In genomic region chr17:81922566-81923301, GRCh38 we compare ENCODE assay signal across 11 cellular contexts. TPM values are rescaled to one million over a fixed set of nuclear protein-coding genes. Genes with fewer than 3 reads are reported as not detected.
DNase-seq lines count a peak whose midpoint lies in the region; ATAC-seq and TF ChIP-seq lines count a peak whose summit lies in the region.
"Had no signal": no experiment of that assay in that cellular context is flagged by ENCODE, and none has a peak within 500 bp of the region (broad histone marks: within the 10 kb centered on the region; RNA-seq: fewer than 3 reads in every experiment).

No MANE protein-coding gene starts in this region.

- ATAC-seq in RWPE2 (ENCODE audit: low read depth) (no peak), gastrocnemius medialis (no peak), HG02870 (IDR thresholded peaks at IDR 0.05; ENCODE audit: unreplicated experiment) (no peak)
- ATAC-seq: activated T-cell treated with anti-CD3 and anti-CD28 coated beads, Interleukin-2, amount 50 U/mL, for 72 hours; T-helper 17 cell had no signal

- in situ Hi-C loops in Caki2 (cut with HindIII; ENCODE audit: low pct_unique_long_range_greater_than_20kb, low sequenced_read_pairs) = no loop called here
- in situ Hi-C loops in gastrocnemius medialis (cut with MboI; ENCODE audit: low sequenced_read_pairs in 4 of 4) = no loop called here

- H3K27me3 ChIP-seq in RWPE2 (ENCODE audit: insufficient read depth, poor library complexity, severe bottlenecking) (no peaks in the 10 kb centered on the region), esophagus squamous epithelium (no peaks in the 10 kb centered on the region), gastrocnemius medialis (no peaks in the 10 kb centered on the region)

- H3K4me3 ChIP-seq in RWPE2 (ENCODE audit: severe bottlenecking) (no peak overlapping the region), esophagus squamous epithelium (peak overlapping the region; percentile 28 to 60 (median 38)), gastrocnemius medialis (peak overlapping the region; percentile 50 to 71 (median 60))

- intact Hi-C loops in esophagus squamous epithelium (cut with DNase I) (no loop called here), gastrocnemius medialis (cut with DNase I; ENCODE audit: low total_unique reads) (loop anchor here (10.0 kb wide), 2 partner anchors 532 to 598 kb away; partner anchors contain the start of genes CYBC1 and NARF)

- 88 to 98% methylated on average over 18 to 40 of the region's 58 CpGs for WGBS in esophagus squamous epithelium, 2 donors

- peaks cover 14% of the 10 kb centered on the region for H3K4me1 ChIP-seq in RWPE2 (ENCODE audit: insufficient read depth, poor library complexity, severe bottlenecking)
- H3K4me1 ChIP-seq in esophagus squamous epithelium = peaks cover 64 to 88% (median 69%) of the 10 kb centered on the region in 3 donors
- H3K4me1 ChIP-seq in gastrocnemius medialis = peaks cover 77 to 79% of the 10 kb centered on the region in 2 donors

- no peak for TF ChIP-seq POLR2A in esophagus squamous epithelium (IDR thresholded peaks at IDR 0.05)
- TF ChIP-seq POLR2A in gastrocnemius medialis (IDR thresholded peaks at IDR 0.05) = no peak

- DNase-seq in Caki2 (ENCODE audit: low read depth) (peak; percentile 80), RWPE2 (ENCODE audit: low spot score) (no peak), esophagus squamous epithelium (lab: John Stamatoyannopoulos, UW) (no peak), gastrocnemius medialis (peak in 1 of 2 donors; percentile 51), cerebellar cortex (ENCODE audit: low spot score) (no peak), Ammon's horn (ENCODE audit: low spot score) (no peak), NCI-H446 treated with DMSO at 0.1 percent for 48 hours (lab: John Stamatoyannopoulos, UW) (no peak)
- DNase-seq: activated T-cell treated with anti-CD3 and anti-CD28 coated beads, Interleukin-2, amount 50 U/mL, for 72 hours; NCI-H146; T-helper 17 cell had no signal

- H3K27ac ChIP-seq in RWPE2 (ENCODE audit: poor library complexity, severe bottlenecking) (peak overlapping the region; percentile 90), esophagus squamous epithelium (peak overlapping the region; percentile 81 to 99 (median 90)), gastrocnemius medialis (peak overlapping the region; percentile 90 to 98 (median 93))

- H3K36me3 ChIP-seq in RWPE2 (ENCODE audit: low read depth) (peaks cover 20% of the 10 kb centered on the region), esophagus squamous epithelium (peaks cover 11 to 41% (median 17%) of the 10 kb centered on the region in 3 donors), gastrocnemius medialis (peaks cover 0 to 12% of the 10 kb centered on the region in 2 donors)

- H3K9me3 ChIP-seq in RWPE2 (ENCODE audit: severe bottlenecking) (no peaks in the 10 kb centered on the region), esophagus squamous epithelium (no peaks in the 10 kb centered on the region), gastrocnemius medialis (no peaks in the 10 kb centered on the region)

- TF ChIP-seq CTCF in RWPE2 (IDR thresholded peaks at IDR 0.05; ENCODE audit: poor library complexity, severe bottlenecking) (no peak), esophagus squamous epithelium (IDR thresholded peaks at IDR 0.05) (no peak), gastrocnemius medialis (IDR thresholded peaks at IDR 0.05 in 4 of 5, conservative IDR thresholded peaks at IDR 0.05 in 1 of 5) (no peak)

RNA-seq across cellular contexts. Expression of gene SIRT7, which starts 4.8 kb away (rescaled TPM):
- total RNA-seq in Caki2 (2014; rRNA removed; shearing (Covaris generic); ENCODE audit: low replicate concordance) = 46.1 and 67.8 TPM in 2 replicates
- 10 to 100 TPM; 52.6 to 81.0 (median 60.7) TPM for total RNA-seq in esophagus squamous epithelium
- total RNA-seq in gastrocnemius medialis = 10 to 100 TPM in 1 of 4 donors, 1 to 10 TPM in 3; 7.2 to 11.4 (median 8.3) TPM

RNA-seq across cellular contexts. Expression of gene MAFG, which starts 4.8 kb away (rescaled TPM):
- total RNA-seq in Caki2 (2014; rRNA removed; shearing (Covaris generic); ENCODE audit: low replicate concordance) = 45.2 and 67.3 TPM in 2 replicates
- 10 to 100 TPM in 3 of 4 donors, 1 to 10 TPM in 1; 10.0 to 26.6 (median 23.5) TPM for total RNA-seq in esophagus squamous epithelium
- total RNA-seq in gastrocnemius medialis = 10 to 100 TPM; 37.1 to 65.5 (median 51.9) TPM

RNA-seq across cellular contexts. Expression of gene PCYT2, which starts 11.5 kb away (rescaled TPM):
- total RNA-seq in Caki2 (2014; rRNA removed; shearing (Covaris generic); ENCODE audit: low replicate concordance) = 26.2 and 59.9 TPM in 2 replicates
- total RNA-seq in esophagus squamous epithelium = 10 to 100 TPM; 18.6 to 38.5 (median 34.6) TPM
- 10 to 100 TPM; 22.6 to 44.8 (median 37.1) TPM for total RNA-seq in gastrocnemius medialis

RNA-seq across cellular contexts. Expression of gene PYCR1, which starts 14.4 kb away (rescaled TPM):
- total RNA-seq in Caki2 (2014; rRNA removed; shearing (Covaris generic); ENCODE audit: low replicate concordance) = 272 and 283 TPM in 2 replicates
- total RNA-seq in esophagus squamous epithelium (10 to 100 TPM; 14.0 to 24.3 (median 17.4) TPM), gastrocnemius medialis (10 to 100 TPM in 3 of 4 donors, 1 to 10 TPM in 1; 5.6 to 16.8 (median 11.6) TPM)

RNA-seq across cellular contexts. Expression of gene NPB, which starts 20.7 kb away (rescaled TPM):
- total RNA-seq in Caki2 (2014; rRNA removed; shearing (Covaris generic); ENCODE audit: low replicate concordance) = 0.07 and 5.4 TPM in 2 replicates
- total RNA-seq in esophagus squamous epithelium = 1 to 10 TPM in 3 of 4 donors, under 1 TPM in 1; 0.53 to 7.4 (median 1.5) TPM
- total RNA-seq in gastrocnemius medialis = 1 to 10 TPM in 2 of 4 donors, under 1 TPM in 1, not detected in 1; 0.46 to 1.4 (median 1.1) TPM
- total RNA-seq: T-helper 17 cell had no signal
